Comparison of ENCODE assay signal across 8 cellular contexts in the genomic region with DNA sequence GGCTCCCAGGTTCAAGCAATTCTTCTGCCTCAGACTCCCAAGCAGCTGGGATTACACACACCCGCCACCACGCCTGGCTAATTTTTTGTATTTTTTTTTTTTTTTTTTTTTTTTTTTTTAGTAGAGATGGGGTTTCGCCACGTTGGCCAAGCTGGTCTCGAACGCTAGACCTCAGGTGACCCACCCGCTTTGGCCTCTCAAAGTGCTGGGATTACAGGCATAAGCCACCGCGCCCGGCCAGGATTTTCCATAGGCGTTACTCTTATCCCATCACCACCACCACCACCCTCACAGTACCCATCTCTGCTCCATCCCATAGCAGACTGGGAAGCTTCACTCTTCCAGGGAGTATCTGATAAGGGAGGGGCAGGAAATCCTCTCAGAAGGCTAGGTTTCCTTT. TPM values are rescaled to one million over a fixed set of nuclear protein-coding genes. Genes with fewer than 3 reads are reported as not detected.
"Had no signal": no experiment of that assay in that cellular context is flagged by ENCODE, and none has a peak within 500 bp of the region (broad histone marks: within the 10 kb centered on the region; RNA-seq: fewer than 3 reads in every experiment).

No MANE protein-coding gene starts in this region.

RNA-seq across cellular contexts. Expression of a gene that starts 3.8 kb away (rescaled TPM):
- total RNA-seq: activated CD4-positive, alpha-beta memory T cell treated with anti-CD3 and anti-CD28 coated beads, Interleukin-2, amount 10 ng/mL, durations not matched to agents 7 days and 5 days; activated CD4-positive, alpha-beta T cell treated with anti-CD3 and anti-CD28 coated beads, Interleukin-2, amount 10 ng/mL, durations not matched to agents 7 days and 5 days; activated CD8-positive, alpha-beta memory T cell treated with anti-CD3 and anti-CD28 coated beads, Interleukin-2, amount 10 ng/mL, durations not matched to agents 7 days and 5 days; activated CD8-positive, alpha-beta T cell treated with anti-CD3 and anti-CD28 coated beads, Interleukin-2, amount 10 ng/mL, durations not matched to agents 7 days and 5 days; activated naive CD8-positive, alpha-beta T cell treated with anti-CD3 and anti-CD28 coated beads, Interleukin-2, amount 10 ng/mL, durations not matched to agents 7 days and 5 days; activated T-cell treated with anti-CD3 and anti-CD28 coated beads, Interleukin-2, amount 50 U/mL, for 4 hours; activated T-helper 17 cell treated with anti-CD3 and anti-CD28 coated beads, Interleukin-2, amount 50 U/mL, for 72 hours; bronchial epithelial cell had no signal
